In the genomic region with DNA sequence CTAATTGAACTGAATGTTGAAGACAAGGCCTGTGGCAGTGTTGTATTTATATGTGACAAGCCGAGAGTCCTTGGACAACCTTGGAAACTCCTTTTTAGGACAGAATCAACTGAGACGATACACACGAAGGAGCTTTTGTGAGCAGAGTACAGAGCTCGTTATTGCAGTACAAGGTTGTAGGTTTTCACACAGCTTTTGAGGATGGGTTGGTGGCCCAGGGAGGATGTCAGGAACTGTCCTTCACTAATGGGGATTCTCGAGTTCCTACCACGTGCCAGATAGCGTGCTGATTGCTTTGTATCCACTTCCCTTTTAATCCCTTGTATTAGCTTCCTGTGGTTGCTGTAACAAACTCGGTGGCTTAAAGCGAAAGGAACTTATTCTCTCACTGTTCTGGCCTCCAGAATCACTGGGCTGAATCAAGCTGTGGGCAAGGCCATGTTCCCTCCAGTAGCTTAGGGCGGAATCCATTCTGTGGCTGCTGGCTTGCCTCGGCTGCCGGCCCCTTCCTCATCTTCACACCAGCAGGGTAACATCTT, we compare ENCODE assay signal across 1 cellular context.
TF ChIP-seq lines count a peak whose summit lies in the region.

No MANE protein-coding gene starts in this region.

TF ChIP-seq in GM12878, 131 proteins besides CTCF, POLR2A, EP300 and RAD21 (continued from another document and continues in another):
- TF ChIP-seq, protein P1, sequence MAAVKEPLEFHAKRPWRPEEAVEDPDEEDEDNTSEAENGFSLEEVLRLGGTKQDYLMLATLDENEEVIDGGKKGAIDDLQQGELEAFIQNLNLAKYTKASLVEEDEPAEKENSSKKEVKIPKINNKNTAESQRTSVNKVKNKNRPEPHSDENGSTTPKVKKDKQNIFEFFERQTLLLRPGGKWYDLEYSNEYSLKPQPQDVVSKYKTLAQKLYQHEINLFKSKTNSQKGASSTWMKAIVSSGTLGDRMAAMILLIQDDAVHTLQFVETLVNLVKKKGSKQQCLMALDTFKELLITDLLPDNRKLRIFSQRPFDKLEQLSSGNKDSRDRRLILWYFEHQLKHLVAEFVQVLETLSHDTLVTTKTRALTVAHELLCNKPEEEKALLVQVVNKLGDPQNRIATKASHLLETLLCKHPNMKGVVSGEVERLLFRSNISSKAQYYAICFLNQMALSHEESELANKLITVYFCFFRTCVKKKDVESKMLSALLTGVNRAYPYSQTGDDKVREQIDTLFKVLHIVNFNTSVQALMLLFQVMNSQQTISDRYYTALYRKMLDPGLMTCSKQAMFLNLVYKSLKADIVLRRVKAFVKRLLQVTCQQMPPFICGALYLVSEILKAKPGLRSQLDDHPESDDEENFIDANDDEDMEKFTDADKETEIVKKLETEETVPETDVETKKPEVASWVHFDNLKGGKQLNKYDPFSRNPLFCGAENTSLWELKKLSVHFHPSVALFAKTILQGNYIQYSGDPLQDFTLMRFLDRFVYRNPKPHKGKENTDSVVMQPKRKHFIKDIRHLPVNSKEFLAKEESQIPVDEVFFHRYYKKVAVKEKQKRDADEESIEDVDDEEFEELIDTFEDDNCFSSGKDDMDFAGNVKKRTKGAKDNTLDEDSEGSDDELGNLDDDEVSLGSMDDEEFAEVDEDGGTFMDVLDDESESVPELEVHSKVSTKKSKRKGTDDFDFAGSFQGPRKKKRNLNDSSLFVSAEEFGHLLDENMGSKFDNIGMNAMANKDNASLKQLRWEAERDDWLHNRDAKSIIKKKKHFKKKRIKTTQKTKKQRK (IDR thresholded peaks at IDR 0.05; ENCODE audit: low read depth, low read length) = no peak
- TF ChIP-seq ZNF24 (IDR thresholded peaks at IDR 0.05) (peak; percentile 83; the same call in 1 of the 2 replicates), ZNF384 (IDR thresholded peaks at IDR 0.05; ENCODE audit: borderline replicate concordance, low read depth, low read length) (no peak), FOXM1 (IDR thresholded peaks at IDR 0.05; ENCODE audit: low read depth, low read length) (no peak), RAD51 (IDR thresholded peaks at IDR 0.05) (peak; percentile 92), EGR1 (IDR thresholded peaks at IDR 0.05; ENCODE audit: borderline replicate concordance in 1 of 2, low read depth in 2 of 2, low read length in 2 of 2) (no peak), MEF2B (IDR thresholded peaks at IDR 0.05; ENCODE audit: partially characterized antibody, poor library complexity, severe bottlenecking) (peak; percentile 67), SMARCA5 (IDR thresholded peaks at IDR 0.05) (peak; percentile 83), WRNIP1 (IDR thresholded peaks at IDR 0.05; ENCODE audit: borderline replicate concordance, low read depth, low read length) (peak; percentile 96; the same call in 1 of the 2 replicates), RB1 (IDR thresholded peaks at IDR 0.05; ENCODE audit: borderline replicate concordance) (no peak), ATF7 (IDR thresholded peaks at IDR 0.05; ENCODE audit: low read depth) (peak; percentile 79), SMAD1 (IDR thresholded peaks at IDR 0.05; ENCODE audit: low read depth, partially characterized antibody) (peak; percentile 70), BRCA1 (IDR thresholded peaks at IDR 0.05; ENCODE audit: low read depth, low read length) (no peak), NR2C1 (IDR thresholded peaks at IDR 0.05) (no peak; the same call in 1 of the 2 replicates), IKZF2 (IDR thresholded peaks at IDR 0.05) (peak; percentile 98 to 99), STAT1 (conservative IDR thresholded peaks at IDR 0.05) (no peak), SUPT20H (IDR thresholded peaks at IDR 0.05; ENCODE audit: borderline replicate concordance, control insufficient read depth, low read depth, low read length) (no peak), SREBF2 (IDR thresholded peaks at IDR 0.05; ENCODE audit: low read length) (no peak), HDAC2 (IDR thresholded peaks at IDR 0.05) (no peak), TARDBP (IDR thresholded peaks at IDR 0.05; ENCODE audit: borderline replicate concordance) (0 out of 2 replicates have a peak, but pooled peaks have one; percentile 18), NBN (IDR thresholded peaks at IDR 0.05) (peak; percentile 96), CBFB (IDR thresholded peaks at IDR 0.05; ENCODE audit: low read depth) (peak; percentile 96), SMC3 (IDR thresholded peaks at IDR 0.05; ENCODE audit: borderline replicate concordance, low read length) (no peak; the same call in 1 of the 2 replicates)
- TF ChIP-seq, protein P2, sequence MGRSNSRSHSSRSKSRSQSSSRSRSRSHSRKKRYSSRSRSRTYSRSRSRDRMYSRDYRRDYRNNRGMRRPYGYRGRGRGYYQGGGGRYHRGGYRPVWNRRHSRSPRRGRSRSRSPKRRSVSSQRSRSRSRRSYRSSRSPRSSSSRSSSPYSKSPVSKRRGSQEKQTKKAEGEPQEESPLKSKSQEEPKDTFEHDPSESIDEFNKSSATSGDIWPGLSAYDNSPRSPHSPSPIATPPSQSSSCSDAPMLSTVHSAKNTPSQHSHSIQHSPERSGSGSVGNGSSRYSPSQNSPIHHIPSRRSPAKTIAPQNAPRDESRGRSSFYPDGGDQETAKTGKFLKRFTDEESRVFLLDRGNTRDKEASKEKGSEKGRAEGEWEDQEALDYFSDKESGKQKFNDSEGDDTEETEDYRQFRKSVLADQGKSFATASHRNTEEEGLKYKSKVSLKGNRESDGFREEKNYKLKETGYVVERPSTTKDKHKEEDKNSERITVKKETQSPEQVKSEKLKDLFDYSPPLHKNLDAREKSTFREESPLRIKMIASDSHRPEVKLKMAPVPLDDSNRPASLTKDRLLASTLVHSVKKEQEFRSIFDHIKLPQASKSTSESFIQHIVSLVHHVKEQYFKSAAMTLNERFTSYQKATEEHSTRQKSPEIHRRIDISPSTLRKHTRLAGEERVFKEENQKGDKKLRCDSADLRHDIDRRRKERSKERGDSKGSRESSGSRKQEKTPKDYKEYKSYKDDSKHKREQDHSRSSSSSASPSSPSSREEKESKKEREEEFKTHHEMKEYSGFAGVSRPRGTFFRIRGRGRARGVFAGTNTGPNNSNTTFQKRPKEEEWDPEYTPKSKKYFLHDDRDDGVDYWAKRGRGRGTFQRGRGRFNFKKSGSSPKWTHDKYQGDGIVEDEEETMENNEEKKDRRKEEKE (IDR thresholded peaks at IDR 0.05) = no peak
- TF ChIP-seq, protein P3, sequence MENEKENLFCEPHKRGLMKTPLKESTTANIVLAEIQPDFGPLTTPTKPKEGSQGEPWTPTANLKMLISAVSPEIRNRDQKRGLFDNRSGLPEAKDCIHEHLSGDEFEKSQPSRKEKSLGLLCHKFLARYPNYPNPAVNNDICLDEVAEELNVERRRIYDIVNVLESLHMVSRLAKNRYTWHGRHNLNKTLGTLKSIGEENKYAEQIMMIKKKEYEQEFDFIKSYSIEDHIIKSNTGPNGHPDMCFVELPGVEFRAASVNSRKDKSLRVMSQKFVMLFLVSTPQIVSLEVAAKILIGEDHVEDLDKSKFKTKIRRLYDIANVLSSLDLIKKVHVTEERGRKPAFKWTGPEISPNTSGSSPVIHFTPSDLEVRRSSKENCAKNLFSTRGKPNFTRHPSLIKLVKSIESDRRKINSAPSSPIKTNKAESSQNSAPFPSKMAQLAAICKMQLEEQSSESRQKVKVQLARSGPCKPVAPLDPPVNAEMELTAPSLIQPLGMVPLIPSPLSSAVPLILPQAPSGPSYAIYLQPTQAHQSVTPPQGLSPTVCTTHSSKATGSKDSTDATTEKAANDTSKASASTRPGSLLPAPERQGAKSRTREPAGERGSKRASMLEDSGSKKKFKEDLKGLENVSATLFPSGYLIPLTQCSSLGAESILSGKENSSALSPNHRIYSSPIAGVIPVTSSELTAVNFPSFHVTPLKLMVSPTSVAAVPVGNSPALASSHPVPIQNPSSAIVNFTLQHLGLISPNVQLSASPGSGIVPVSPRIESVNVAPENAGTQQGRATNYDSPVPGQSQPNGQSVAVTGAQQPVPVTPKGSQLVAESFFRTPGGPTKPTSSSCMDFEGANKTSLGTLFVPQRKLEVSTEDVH (IDR thresholded peaks at IDR 0.05; ENCODE audit: low read depth, partially characterized antibody) = peak; percentile 17
- TF ChIP-seq, protein P4, sequence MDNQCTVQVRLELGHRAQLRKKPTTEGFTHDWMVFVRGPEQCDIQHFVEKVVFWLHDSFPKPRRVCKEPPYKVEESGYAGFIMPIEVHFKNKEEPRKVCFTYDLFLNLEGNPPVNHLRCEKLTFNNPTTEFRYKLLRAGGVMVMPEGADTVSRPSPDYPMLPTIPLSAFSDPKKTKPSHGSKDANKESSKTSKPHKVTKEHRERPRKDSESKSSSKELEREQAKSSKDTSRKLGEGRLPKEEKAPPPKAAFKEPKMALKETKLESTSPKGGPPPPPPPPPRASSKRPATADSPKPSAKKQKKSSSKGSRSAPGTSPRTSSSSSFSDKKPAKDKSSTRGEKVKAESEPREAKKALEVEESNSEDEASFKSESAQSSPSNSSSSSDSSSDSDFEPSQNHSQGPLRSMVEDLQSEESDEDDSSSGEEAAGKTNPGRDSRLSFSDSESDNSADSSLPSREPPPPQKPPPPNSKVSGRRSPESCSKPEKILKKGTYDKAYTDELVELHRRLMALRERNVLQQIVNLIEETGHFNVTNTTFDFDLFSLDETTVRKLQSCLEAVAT (IDR thresholded peaks at IDR 0.05) = peak; percentile 89
- TF ChIP-seq, protein P5, sequence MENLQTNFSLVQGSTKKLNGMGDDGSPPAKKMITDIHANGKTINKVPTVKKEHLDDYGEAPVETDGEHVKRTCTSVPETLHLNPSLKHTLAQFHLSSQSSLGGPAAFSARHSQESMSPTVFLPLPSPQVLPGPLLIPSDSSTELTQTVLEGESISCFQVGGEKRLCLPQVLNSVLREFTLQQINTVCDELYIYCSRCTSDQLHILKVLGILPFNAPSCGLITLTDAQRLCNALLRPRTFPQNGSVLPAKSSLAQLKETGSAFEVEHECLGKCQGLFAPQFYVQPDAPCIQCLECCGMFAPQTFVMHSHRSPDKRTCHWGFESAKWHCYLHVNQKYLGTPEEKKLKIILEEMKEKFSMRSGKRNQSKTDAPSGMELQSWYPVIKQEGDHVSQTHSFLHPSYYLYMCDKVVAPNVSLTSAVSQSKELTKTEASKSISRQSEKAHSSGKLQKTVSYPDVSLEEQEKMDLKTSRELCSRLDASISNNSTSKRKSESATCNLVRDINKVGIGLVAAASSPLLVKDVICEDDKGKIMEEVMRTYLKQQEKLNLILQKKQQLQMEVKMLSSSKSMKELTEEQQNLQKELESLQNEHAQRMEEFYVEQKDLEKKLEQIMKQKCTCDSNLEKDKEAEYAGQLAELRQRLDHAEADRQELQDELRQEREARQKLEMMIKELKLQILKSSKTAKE (IDR thresholded peaks at IDR 0.05; ENCODE audit: low read depth, poor library complexity, severe bottlenecking) = peak; percentile 87
- TF ChIP-seq, protein P6, sequence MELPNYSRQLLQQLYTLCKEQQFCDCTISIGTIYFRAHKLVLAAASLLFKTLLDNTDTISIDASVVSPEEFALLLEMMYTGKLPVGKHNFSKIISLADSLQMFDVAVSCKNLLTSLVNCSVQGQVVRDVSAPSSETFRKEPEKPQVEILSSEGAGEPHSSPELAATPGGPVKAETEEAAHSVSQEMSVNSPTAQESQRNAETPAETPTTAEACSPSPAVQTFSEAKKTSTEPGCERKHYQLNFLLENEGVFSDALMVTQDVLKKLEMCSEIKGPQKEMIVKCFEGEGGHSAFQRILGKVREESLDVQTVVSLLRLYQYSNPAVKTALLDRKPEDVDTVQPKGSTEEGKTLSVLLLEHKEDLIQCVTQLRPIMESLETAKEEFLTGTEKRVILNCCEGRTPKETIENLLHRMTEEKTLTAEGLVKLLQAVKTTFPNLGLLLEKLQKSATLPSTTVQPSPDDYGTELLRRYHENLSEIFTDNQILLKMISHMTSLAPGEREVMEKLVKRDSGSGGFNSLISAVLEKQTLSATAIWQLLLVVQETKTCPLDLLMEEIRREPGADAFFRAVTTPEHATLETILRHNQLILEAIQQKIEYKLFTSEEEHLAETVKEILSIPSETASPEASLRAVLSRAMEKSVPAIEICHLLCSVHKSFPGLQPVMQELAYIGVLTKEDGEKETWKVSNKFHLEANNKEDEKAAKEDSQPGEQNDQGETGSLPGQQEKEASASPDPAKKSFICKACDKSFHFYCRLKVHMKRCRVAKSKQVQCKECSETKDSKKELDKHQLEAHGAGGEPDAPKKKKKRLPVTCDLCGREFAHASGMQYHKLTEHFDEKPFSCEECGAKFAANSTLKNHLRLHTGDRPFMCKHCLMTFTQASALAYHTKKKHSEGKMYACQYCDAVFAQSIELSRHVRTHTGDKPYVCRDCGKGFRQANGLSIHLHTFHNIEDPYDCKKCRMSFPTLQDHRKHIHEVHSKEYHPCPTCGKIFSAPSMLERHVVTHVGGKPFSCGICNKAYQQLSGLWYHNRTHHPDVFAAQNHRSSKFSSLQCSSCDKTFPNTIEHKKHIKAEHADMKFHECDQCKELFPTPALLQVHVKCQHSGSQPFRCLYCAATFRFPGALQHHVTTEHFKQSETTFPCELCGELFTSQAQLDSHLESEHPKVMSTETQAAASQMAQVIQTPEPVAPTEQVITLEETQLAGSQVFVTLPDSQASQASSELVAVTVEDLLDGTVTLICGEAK (IDR thresholded peaks at IDR 0.05; ENCODE audit: borderline replicate concordance) = peak; percentile 56; the same call in 1 of the 2 replicates
- TF ChIP-seq, protein P7, sequence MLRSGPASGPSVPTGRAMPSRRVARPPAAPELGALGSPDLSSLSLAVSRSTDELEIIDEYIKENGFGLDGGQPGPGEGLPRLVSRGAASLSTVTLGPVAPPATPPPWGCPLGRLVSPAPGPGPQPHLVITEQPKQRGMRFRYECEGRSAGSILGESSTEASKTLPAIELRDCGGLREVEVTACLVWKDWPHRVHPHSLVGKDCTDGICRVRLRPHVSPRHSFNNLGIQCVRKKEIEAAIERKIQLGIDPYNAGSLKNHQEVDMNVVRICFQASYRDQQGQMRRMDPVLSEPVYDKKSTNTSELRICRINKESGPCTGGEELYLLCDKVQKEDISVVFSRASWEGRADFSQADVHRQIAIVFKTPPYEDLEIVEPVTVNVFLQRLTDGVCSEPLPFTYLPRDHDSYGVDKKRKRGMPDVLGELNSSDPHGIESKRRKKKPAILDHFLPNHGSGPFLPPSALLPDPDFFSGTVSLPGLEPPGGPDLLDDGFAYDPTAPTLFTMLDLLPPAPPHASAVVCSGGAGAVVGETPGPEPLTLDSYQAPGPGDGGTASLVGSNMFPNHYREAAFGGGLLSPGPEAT (IDR thresholded peaks at IDR 0.05; ENCODE audit: low read depth) = peak; percentile 94
- TF ChIP-seq, protein P8, sequence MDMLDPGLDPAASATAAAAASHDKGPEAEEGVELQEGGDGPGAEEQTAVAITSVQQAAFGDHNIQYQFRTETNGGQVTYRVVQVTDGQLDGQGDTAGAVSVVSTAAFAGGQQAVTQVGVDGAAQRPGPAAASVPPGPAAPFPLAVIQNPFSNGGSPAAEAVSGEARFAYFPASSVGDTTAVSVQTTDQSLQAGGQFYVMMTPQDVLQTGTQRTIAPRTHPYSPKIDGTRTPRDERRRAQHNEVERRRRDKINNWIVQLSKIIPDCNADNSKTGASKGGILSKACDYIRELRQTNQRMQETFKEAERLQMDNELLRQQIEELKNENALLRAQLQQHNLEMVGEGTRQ (IDR thresholded peaks at IDR 0.05; ENCODE audit: borderline replicate concordance, low read depth, low read length) = peak; percentile 79; the same call in 1 of the 2 replicates
